ENCODE assay signal across 19 cellular contexts in genomic region chr14:55771242-55772025, GRCh38.
"Had no signal": no experiment of that assay in that cellular context is flagged by ENCODE, and none has a peak within 500 bp of the region (broad histone marks: within the 10 kb centered on the region; RNA-seq: fewer than 3 reads in every experiment).

No MANE protein-coding gene starts in this region.

- H2AFZ ChIP-seq: neural progenitor cell had no signal

- H3K4me2 ChIP-seq: neural progenitor cell had no signal

- H3K36me3 ChIP-seq: esophagus squamous epithelium, lower lobe of right lung, neural progenitor cell, ovary, sigmoid colon had no signal

- ATAC-seq: left lobe of liver; lower lobe of right lung; natural killer cell treated with Interleukin-12 subunit alpha and Interleukin-12 subunit beta and Interleukin-15 and Interleukin-18, amount 100 ng/mL, for 72 hours; stimulated activated naive B cell treated with anti-CD40 and anti-IgM and Interleukin-4, amounts not matched to agents 10 μg/mL and 1 μg/mL and 100 μg/mL, for 72 hours; stimulated activated naive CD8-positive, alpha-beta T cell treated with anti-CD3 and anti-CD28 coated beads, Interleukin-15, amount 100 ng/mL, for 72 hours had no signal

- H3K9me3 ChIP-seq: esophagus squamous epithelium, lower lobe of right lung, ovary, sigmoid colon had no signal

- H3K4me1 ChIP-seq: esophagus squamous epithelium, lower lobe of right lung had no signal

- H3K27me3 ChIP-seq: esophagus squamous epithelium, neural progenitor cell, ovary, sigmoid colon had no signal

- H3K4me3 ChIP-seq: esophagus squamous epithelium, lower lobe of right lung, neural progenitor cell, ovary, sigmoid colon, skin epidermis had no signal

- DNase-seq: cerebellar nuclear complex; esophagus squamous epithelium; head of caudate nucleus; hypothalamus; kidney glomerular epithelial cell; lower lobe of right lung; midbrain; nucleus accumbens; ovary; sigmoid colon; stimulated activated CD4-positive, alpha-beta T cell treated with anti-CD3 and anti-CD28 coated beads, Interleukin-2, amount 100 ng/mL, for 24 hours; stimulated activated CD4-positive, alpha-beta T cell treated with anti-CD3 and anti-CD28 coated beads, Interleukin-4, amount 100 ng/mL, for 4 hours; stimulated activated naive B cell treated with anti-CD40 and anti-IgM and Interleukin-4, amounts not matched to agents 10 μg/mL and 1 μg/mL and 100 μg/mL, for 72 hours; stimulated activated naive CD8-positive, alpha-beta T cell treated with anti-CD3 and anti-CD28 coated beads, Interleukin-15, amount 100 ng/mL, for 72 hours; substantia nigra had no signal

- H3K9ac ChIP-seq: neural progenitor cell had no signal

- H3K27ac ChIP-seq: esophagus squamous epithelium, lower lobe of right lung, neural progenitor cell, ovary, sigmoid colon had no signal
